ENCODE assay signal across 1 cellular context in the genomic region with DNA sequence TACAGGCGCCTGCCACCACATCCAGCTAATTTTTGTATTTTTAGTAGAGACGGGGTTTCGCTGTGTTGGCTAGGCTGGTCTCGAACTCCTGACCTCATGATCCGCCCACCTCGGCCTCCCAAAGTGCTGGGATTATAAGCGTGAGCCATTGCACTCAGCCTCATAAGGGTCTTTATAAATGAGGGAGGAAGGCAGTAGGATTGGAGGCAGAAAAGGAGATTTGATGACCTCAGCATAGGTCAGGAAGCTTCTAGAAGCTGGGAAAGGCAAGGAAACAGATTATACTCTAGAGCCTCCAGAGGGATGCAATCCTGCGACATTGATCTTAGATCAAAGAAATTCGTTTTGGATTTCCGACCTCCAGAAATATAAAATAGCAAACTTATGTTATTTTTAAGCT.
TF ChIP-seq lines count a peak whose summit lies in the region.

No MANE protein-coding gene starts in this region.

TF ChIP-seq in HepG2, 621 proteins besides CTCF, POLR2A, EP300 and RAD21:
- TF ChIP-seq MAFK (conservative IDR thresholded peaks at IDR 0.05 in 1 of 2, IDR thresholded peaks at IDR 0.05 in 1 of 2; ENCODE audit: low read length in 2 of 2) (peak; percentile 56 to 77; a peak in 3 of 4 replicates), MAFF (IDR thresholded peaks at IDR 0.05; ENCODE audit: low read depth, low read length) (peak; percentile 42; the same call in 1 of the 2 replicates)
